Comparison of ENCODE assay signal across 21 cellular contexts in the genomic region with DNA sequence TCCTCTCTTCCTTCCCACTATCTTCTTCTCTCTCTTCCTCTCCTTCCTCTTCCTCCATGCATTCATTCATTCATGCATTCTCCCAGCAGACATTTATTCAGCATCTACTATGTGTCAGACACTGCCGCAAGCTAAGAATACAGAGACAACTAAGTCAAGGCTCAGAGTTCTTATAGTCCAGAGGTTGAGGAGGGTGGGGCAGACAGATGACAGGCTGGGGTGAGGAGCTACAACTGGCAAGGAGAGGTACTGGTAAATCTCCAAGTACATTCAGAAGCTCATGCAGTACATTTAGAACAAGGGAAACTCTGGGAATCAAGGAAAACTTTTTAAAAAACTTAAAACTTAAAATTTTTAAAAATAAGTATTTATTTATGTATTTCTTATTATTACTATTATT. TPM values are rescaled to one million over a fixed set of nuclear protein-coding genes. Genes with fewer than 3 reads are reported as not detected.
DNase-seq lines count a peak whose midpoint lies in the region; ATAC-seq, FAIRE-seq and TF ChIP-seq lines count a peak whose summit lies in the region.
"Had no signal": no experiment of that assay in that cellular context is flagged by ENCODE, and none has a peak within 500 bp of the region (broad histone marks: within the 10 kb centered on the region; RNA-seq: fewer than 3 reads in every experiment).

No MANE protein-coding gene starts in this region.

- FAIRE-seq in small intestine (lab: Jason Lieb, UNC), result no peak
- FAIRE-seq: frontal cortex had no signal

- no peak overlapping the region for H3K4me3 Mint-ChIP-seq in activated T-helper 1 cell treated with anti-CD3 and anti-CD28 coated beads, Interleukin-12 subunit alpha, Interleukin-12 subunit beta, Interleukin-2, Interleukin-4 antibody, amounts not matched to agents 30 ng/mL and 10 ng/mL and 1 ng/mL, durations not matched to agents 14 hours and 24 hours and 36 hours
- H3K4me3 Mint-ChIP-seq: natural killer cell; stimulated activated effector memory CD8-positive, alpha-beta T cell treated with anti-CD3 and anti-CD28 coated beads, Interleukin-12 subunit alpha, Interleukin-12 subunit beta, amount 100 ng/mL, for 72 hours had no signal

- peaks cover 33% of the 10 kb centered on the region for H3K27me3 Mint-ChIP-seq in activated T-helper 1 cell treated with anti-CD3 and anti-CD28 coated beads, Interleukin-12 subunit alpha, Interleukin-12 subunit beta, Interleukin-2, Interleukin-4 antibody, amounts not matched to agents 30 ng/mL and 10 ng/mL and 1 ng/mL, durations not matched to agents 14 hours and 24 hours and 36 hours (ENCODE audit: insufficient read depth)

- peak overlapping the region; percentile 52 to 82 (median 74) for H3K27ac ChIP-seq in esophagus squamous epithelium
- H3K27ac ChIP-seq in lower lobe of right lung, result peak overlapping the region; percentile 66
- peak overlapping the region in 1 of 2 donors; percentile 45 for H3K27ac ChIP-seq in small intestine (ENCODE audit: low read depth in 1 of 2, low read length in 1 of 2)
- H3K27ac ChIP-seq in aorta (ENCODE audit: low read depth in 1 of 2, low read length in 2 of 2), result peak overlapping the region; percentile 83 to 99

- WGBS in esophagus squamous epithelium, 2 donors, result 71 to 73% methylated on average over 1 of the region's 1 CpG
- WGBS in small intestine, 3 donors, result 24 to 58% (median 39%) methylated on average over 1 of the region's 1 CpG
- WGBS in aorta, 2 donors, result 25 to 42% methylated on average over 1 of the region's 1 CpG

- no peaks in the 10 kb centered on the region for H3K36me3 ChIP-seq in esophagus squamous epithelium
- H3K36me3 ChIP-seq in lower lobe of right lung, result no peaks in the 10 kb centered on the region
- no peaks in the 10 kb centered on the region for H3K36me3 ChIP-seq in small intestine (ENCODE audit: control insufficient read depth in 2 of 2, insufficient read depth in 2 of 2, low read length in 2 of 2)
- H3K36me3 ChIP-seq in aorta (ENCODE audit: control insufficient read depth in 1 of 2, insufficient read depth in 2 of 2, low read length in 1 of 2), result no peaks in the 10 kb centered on the region

- no peak for TF ChIP-seq POLR2A in esophagus squamous epithelium (IDR thresholded peaks at IDR 0.05)

- intact Hi-C loops in esophagus squamous epithelium (cut with DNase I), result no loop called here
- intact Hi-C loops in lower lobe of right lung (cut with DNase I), result no loop called here
- intact Hi-C loops in aorta (cut with DNase I), result loop anchor here (5.0 kb wide), 2 partner anchors 35 to 70 kb away; a partner anchor contains a TSS
- intact Hi-C loops in activated T-helper 1 cell treated with anti-CD3 and anti-CD28 coated beads, Interleukin-12 subunit alpha, Interleukin-12 subunit beta, Interleukin-2, Interleukin-4 antibody, amounts not matched to agents 30 ng/mL and 10 ng/mL and 1 ng/mL, durations not matched to agents 14 hours and 24 hours and 36 hours (cut with micrococcal nuclease), result no loop called here

- no peaks in the 10 kb centered on the region for H3K4me1 Mint-ChIP-seq in activated T-helper 1 cell treated with anti-CD3 and anti-CD28 coated beads, Interleukin-12 subunit alpha, Interleukin-12 subunit beta, Interleukin-2, Interleukin-4 antibody, amounts not matched to agents 30 ng/mL and 10 ng/mL and 1 ng/mL, durations not matched to agents 14 hours and 24 hours and 36 hours (ENCODE audit: low read depth)
- H3K4me1 Mint-ChIP-seq: natural killer cell; stimulated activated effector memory CD8-positive, alpha-beta T cell treated with anti-CD3 and anti-CD28 coated beads, Interleukin-12 subunit alpha, Interleukin-12 subunit beta, amount 100 ng/mL, for 72 hours had no signal

- no peaks in the 10 kb centered on the region for H3K36me3 Mint-ChIP-seq in activated T-helper 1 cell treated with anti-CD3 and anti-CD28 coated beads, Interleukin-12 subunit alpha, Interleukin-12 subunit beta, Interleukin-2, Interleukin-4 antibody, amounts not matched to agents 30 ng/mL and 10 ng/mL and 1 ng/mL, durations not matched to agents 14 hours and 24 hours and 36 hours (ENCODE audit: low read depth)
- H3K36me3 Mint-ChIP-seq: IgD-negative memory B cell; natural killer cell; stimulated activated effector memory CD8-positive, alpha-beta T cell treated with anti-CD3 and anti-CD28 coated beads, Interleukin-12 subunit alpha, Interleukin-12 subunit beta, amount 100 ng/mL, for 72 hours had no signal

- TF ChIP-seq CTCF in esophagus squamous epithelium (IDR thresholded peaks at IDR 0.05), result no peak
- no peak for TF ChIP-seq CTCF in lower lobe of right lung (IDR thresholded peaks at IDR 0.05)

- H3K9me3 Mint-ChIP-seq in activated T-helper 1 cell treated with anti-CD3 and anti-CD28 coated beads, Interleukin-12 subunit alpha, Interleukin-12 subunit beta, Interleukin-2, Interleukin-4 antibody, amounts not matched to agents 30 ng/mL and 10 ng/mL and 1 ng/mL, durations not matched to agents 14 hours and 24 hours and 36 hours, result no peaks in the 10 kb centered on the region
- H3K9me3 Mint-ChIP-seq: natural killer cell; stimulated activated effector memory CD8-positive, alpha-beta T cell treated with anti-CD3 and anti-CD28 coated beads, Interleukin-12 subunit alpha, Interleukin-12 subunit beta, amount 100 ng/mL, for 72 hours had no signal

- H3K27me3 ChIP-seq in esophagus squamous epithelium (peaks cover 0 to 4% (median 0%) of the 10 kb centered on the region in 4 donors), lower lobe of right lung (ENCODE audit: low read depth) (no peaks in the 10 kb centered on the region), small intestine (ENCODE audit: control insufficient read depth in 2 of 2, insufficient read depth in 2 of 2, low read length in 2 of 2) (no peaks in the 10 kb centered on the region), aorta (ENCODE audit: control insufficient read depth in 1 of 2, insufficient read depth in 2 of 2, low read length in 1 of 2) (no peaks in the 10 kb centered on the region)

- no peak for DNase-seq in esophagus squamous epithelium (lab: John Stamatoyannopoulos, UW)
- no peak for DNase-seq in lower lobe of right lung
- DNase-seq in small intestine, result peak; percentile 91
- DNase-seq in aorta, result no peak
- DNase-seq in left lobe of liver (ENCODE audit: low spot score), result no peak
- no peak for DNase-seq in activated T-helper 1 cell treated with anti-CD3 and anti-CD28 coated beads, Interleukin-12 subunit alpha, Interleukin-12 subunit beta, Interleukin-2, Interleukin-4 antibody, amounts not matched to agents 30 ng/mL and 10 ng/mL and 1 ng/mL, durations not matched to agents 14 hours and 24 hours and 36 hours (ENCODE audit: low spot score)
- no peak for DNase-seq in iPS-NIHi7 (ENCODE audit: extremely low spot score)
- DNase-seq: activated CD4-positive, alpha-beta T cell treated with anti-CD3 and anti-CD28 coated beads for 48 hours; activated CD8-positive, alpha-beta memory T cell treated with anti-CD3 and anti-CD28 coated beads, Interleukin-2, amount 50 U/mL, for 48 hours; activated gamma-delta T cell treated with Interleukin-2 at 50 U/mL for 16 hours; Caco-2; GOT3; natural killer cell; NCI-H1930; NCI-H446; stimulated activated CD4-positive, alpha-beta T cell treated with anti-CD3 and anti-CD28 coated beads, Interleukin-15, amount 100 ng/mL, for 24 hours; SW 1271 had no signal

- no peak overlapping the region for H3K27ac Mint-ChIP-seq in activated T-helper 1 cell treated with anti-CD3 and anti-CD28 coated beads, Interleukin-12 subunit alpha, Interleukin-12 subunit beta, Interleukin-2, Interleukin-4 antibody, amounts not matched to agents 30 ng/mL and 10 ng/mL and 1 ng/mL, durations not matched to agents 14 hours and 24 hours and 36 hours
- H3K27ac Mint-ChIP-seq: IgD-negative memory B cell; natural killer cell; stimulated activated effector memory CD8-positive, alpha-beta T cell treated with anti-CD3 and anti-CD28 coated beads, Interleukin-12 subunit alpha, Interleukin-12 subunit beta, amount 100 ng/mL, for 72 hours had no signal

- ATAC-seq in lower lobe of right lung (no peak), aorta (ENCODE audit: low FRiP score) (no peak), left lobe of liver (no peak)
- ATAC-seq: natural killer cell; stimulated activated effector memory CD8-positive, alpha-beta T cell treated with anti-CD3 and anti-CD28 coated beads, Interleukin-12 subunit alpha, Interleukin-12 subunit beta, amount 100 ng/mL, for 72 hours had no signal

- no peak overlapping the region for H3K4me3 ChIP-seq in esophagus squamous epithelium
- H3K4me3 ChIP-seq in lower lobe of right lung, result no peak overlapping the region
- no peak overlapping the region for H3K4me3 ChIP-seq in small intestine (ENCODE audit: low read depth in 1 of 2, low read length in 2 of 2)
- no peak overlapping the region for H3K4me3 ChIP-seq in aorta (ENCODE audit: low read length in 2 of 2)
- H3K4me3 ChIP-seq: lung had no signal

- H3K4me1 ChIP-seq in esophagus squamous epithelium (peaks cover 6 to 66% (median 42%) of the 10 kb centered on the region in 3 donors), lower lobe of right lung (peaks cover 45% of the 10 kb centered on the region), small intestine (ENCODE audit: control insufficient read depth in 2 of 2, insufficient read depth in 1 of 2, low read depth in 1 of 2, low read length in 1 of 2) (peaks cover 10 to 12% of the 10 kb centered on the region in 2 donors), aorta (ENCODE audit: control insufficient read depth in 1 of 2, insufficient read depth in 2 of 2, low read length in 2 of 2) (peaks cover 8 to 10% of the 10 kb centered on the region in 2 donors)
- H3K4me1 ChIP-seq: Caco-2 had no signal

- H3K9me3 ChIP-seq in esophagus squamous epithelium (no peaks in the 10 kb centered on the region), lower lobe of right lung (no peaks in the 10 kb centered on the region), small intestine (ENCODE audit: control insufficient read depth, low read depth) (no peaks in the 10 kb centered on the region), aorta (ENCODE audit: control insufficient read depth, low read length) (no peaks in the 10 kb centered on the region)
- H3K9me3 ChIP-seq: Caco-2 had no signal

RNA-seq across cellular contexts. Expression of a gene that starts 56.4 kb away (rescaled TPM):
- 10 to 100 TPM in 2 of 4 donors, 1 to 10 TPM in 2; 4.3 to 29.9 (median 9.9) TPM for total RNA-seq in esophagus squamous epithelium
- total RNA-seq in lower lobe of right lung, result 28.9 TPM
- 10 to 100 TPM in 1 of 3 donors, 1 to 10 TPM in 1, under 1 TPM in 1; 0.89 to 11.2 (median 5.4) TPM for polyA plus RNA-seq in small intestine
- 100 to 1,000 TPM; 204 to 353 TPM for total RNA-seq in aorta
- polyA plus RNA-seq in aorta, result 100 to 1,000 TPM; 159 to 177 TPM
- 1.7 TPM for total RNA-seq in left lobe of liver
- 3.4 and 4.1 TPM in 2 replicates for total RNA-seq in activated T-helper 1 cell treated with anti-CD3 and anti-CD28 coated beads, Interleukin-12 subunit alpha, Interleukin-12 subunit beta, Interleukin-2, Interleukin-4 antibody, amounts not matched to agents 30 ng/mL and 10 ng/mL and 1 ng/mL, durations not matched to agents 14 hours and 24 hours and 36 hours
- total RNA-seq: natural killer cell had no signal

Comparison
In these comparisons a context has a peak if more than half of its experiments do, and no peak if none do; other contexts are left out.
1. intact Hi-C loops: an anchor here in aorta (5.0 kb wide); none called in esophagus squamous epithelium, lower lobe of right lung and activated T-helper 1 cell treated with anti-CD3 and anti-CD28 coated beads, Interleukin-12 subunit alpha, Interleukin-12 subunit beta, Interleukin-2, Interleukin-4 antibody, amounts not matched to agents 30 ng/mL and 10 ng/mL and 1 ng/mL, durations not matched to agents 14 hours and 24 hours and 36 hours.